Comparison of ENCODE assay signal across 8 cellular contexts in the genomic region with DNA sequence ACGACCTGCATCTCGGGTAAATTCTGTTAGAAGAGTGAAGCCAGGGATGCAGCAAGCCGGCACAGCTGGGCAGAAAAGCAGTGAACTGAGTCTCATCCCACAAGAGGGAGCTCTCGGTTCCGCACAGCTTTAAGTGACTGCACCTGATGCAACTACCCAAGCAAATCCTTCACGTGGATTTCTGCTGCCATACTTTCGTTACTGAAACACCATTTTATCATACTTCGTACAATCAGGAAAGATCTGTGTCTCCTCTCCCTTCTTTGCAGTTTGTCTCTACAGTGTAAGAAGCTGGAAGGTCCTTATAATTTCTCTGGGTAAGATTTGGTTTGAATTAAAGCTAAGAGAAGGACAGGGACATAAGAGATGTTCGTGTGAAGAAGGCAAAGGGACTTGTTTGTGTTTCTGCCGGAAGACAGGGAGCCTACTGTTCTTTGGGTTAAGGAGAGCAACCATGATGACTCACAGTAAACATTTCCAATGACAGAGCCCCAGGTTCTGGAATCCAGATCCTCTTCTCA.
DNase-seq lines count a peak whose midpoint lies in the region; ATAC-seq and TF ChIP-seq lines count a peak whose summit lies in the region.

No MANE protein-coding gene starts in this region.

- no peak overlapping the region for H2AK5ac ChIP-seq in H9 (ENCODE audit: insufficient read length, low read length)

- CTCF ChIA-PET in activated CD4-positive, alpha-beta memory T cell treated with anti-CD3 and anti-CD28 coated beads for 36 hours (lab: Charles Lee), result interaction anchor here (1.0 to 2.5 kb wide), 4 partner anchors 11 to 558 kb away, joined by 3 to 16 read pairs (median 3); no protein-coding TSS in a partner anchor
- CTCF ChIA-PET in activated CD4-positive, alpha-beta memory T cell treated with anti-CD3 and anti-CD28 coated beads, Interleukin-2, amount 10 ng/mL, durations not matched to agents 7 days and 5 days (lab: Charles Lee), result no interaction called here

- TF ChIP-seq POLR2A in prostate gland (IDR thresholded peaks at IDR 0.05), result no peak

- no peaks in the 10 kb centered on the region for H3K36me3 Mint-ChIP-seq in activated CD4-positive, alpha-beta memory T cell treated with anti-CD3 and anti-CD28 coated beads for 36 hours
- H3K36me3 Mint-ChIP-seq in activated CD4-positive, alpha-beta memory T cell treated with anti-CD3 and anti-CD28 coated beads, Interleukin-2, amount 10 ng/mL, durations not matched to agents 7 days and 5 days (ENCODE audit: low read depth), result no peaks in the 10 kb centered on the region
- H3K36me3 Mint-ChIP-seq in H9 (ENCODE audit: insufficient read depth in 1 of 3, low read depth in 3 of 3), result no peaks in the 10 kb centered on the region

- POLR2A ChIA-PET in activated CD4-positive, alpha-beta memory T cell treated with anti-CD3 and anti-CD28 coated beads for 36 hours (lab: Charles Lee), result no interaction called here
- POLR2A ChIA-PET in activated CD4-positive, alpha-beta memory T cell treated with anti-CD3 and anti-CD28 coated beads, Interleukin-2, amount 10 ng/mL, durations not matched to agents 7 days and 5 days (lab: Charles Lee), result no interaction called here

- H3K36me3 ChIP-seq in OCI-LY3 (replicated peaks; ENCODE audit: low read depth, low read length) (no peaks in the 10 kb centered on the region), prostate gland (no peaks in the 10 kb centered on the region)

- H4K20me1 ChIP-seq in H9 (ENCODE audit: control insufficient read depth, insufficient read depth, insufficient read length) (no peaks in the 10 kb centered on the region), OCI-LY3 (ENCODE audit: insufficient read depth, low read length) (no peaks in the 10 kb centered on the region)

- no peak overlapping the region for H2BK12ac ChIP-seq in H9 (ENCODE audit: insufficient read length, low read depth, low read length)

- TF ChIP-seq CTCF in H9 (conservative IDR thresholded peaks at IDR 0.05) (peak; percentile 80), OCI-LY3 (IDR thresholded peaks at IDR 0.05; ENCODE audit: low read depth, low read length) (peak; percentile 52), fibroblast of the aortic adventitia (IDR thresholded peaks at IDR 0.05; ENCODE audit: insufficient read depth, low read length) (peak; percentile 51), prostate gland (IDR thresholded peaks at IDR 0.05) (peak in 3 of 4 experiments; percentile 15 to 45 (median 38))

- no peaks in the 10 kb centered on the region for H3K27me3 ChIP-seq in H9 (ENCODE audit: insufficient read depth, low read length)
- H3K27me3 ChIP-seq in OCI-LY3 (ENCODE audit: low read depth, low read length), result no peaks in the 10 kb centered on the region
- H3K27me3 ChIP-seq in prostate gland (replicated peaks; ENCODE audit: insufficient read depth), result no peaks in the 10 kb centered on the region

- H3K4me1 ChIP-seq in H9 (ENCODE audit: insufficient read depth, low read length) (no peaks in the 10 kb centered on the region), OCI-LY3 (ENCODE audit: low read length) (no peaks in the 10 kb centered on the region), prostate gland (replicated peaks) (no peaks in the 10 kb centered on the region)

- H4K5ac ChIP-seq in H9 (ENCODE audit: insufficient read length, low read depth, low read length), result no peak overlapping the region

- H4K91ac ChIP-seq in H9 (ENCODE audit: insufficient read length, low read depth, low read length), result no peak overlapping the region

- H3K27ac ChIP-seq in H9 (ENCODE audit: insufficient read length, low read depth, low read length) (no peak overlapping the region), OCI-LY3 (ENCODE audit: low read length) (no peak overlapping the region), prostate gland (no peak overlapping the region)

- H3K27me3 Mint-ChIP-seq in activated CD4-positive, alpha-beta memory T cell treated with anti-CD3 and anti-CD28 coated beads for 36 hours, result peaks cover 8% of the 10 kb centered on the region
- no peaks in the 10 kb centered on the region for H3K27me3 Mint-ChIP-seq in activated CD4-positive, alpha-beta memory T cell treated with anti-CD3 and anti-CD28 coated beads, Interleukin-2, amount 10 ng/mL, durations not matched to agents 7 days and 5 days
- peaks cover 13% of the 10 kb centered on the region for H3K27me3 Mint-ChIP-seq in H9 (ENCODE audit: low read depth)

- no peak overlapping the region for H3K23ac ChIP-seq in H9 (ENCODE audit: insufficient read length, low read depth, low read length)

- peak; percentile 21 for DNase-seq in activated CD4-positive, alpha-beta memory T cell treated with anti-CD3 and anti-CD28 coated beads for 36 hours
- DNase-seq in activated CD4-positive, alpha-beta memory T cell treated with anti-CD3 and anti-CD28 coated beads, Interleukin-2, amount 10 ng/mL, durations not matched to agents 7 days and 5 days, result no peak
- peak; percentile 84 for DNase-seq in H9
- DNase-seq in fibroblast of the aortic adventitia (ENCODE audit: low read depth), result peak; percentile 49
- DNase-seq in prostate gland (ENCODE audit: low spot score), result peak; percentile 10
- no peak for DNase-seq in GDM1 (lab: John Stamatoyannopoulos, UW)

- no peak overlapping the region for H3K4me2 ChIP-seq in H9 (ENCODE audit: insufficient read depth, insufficient read length, low read length)
- peak overlapping the region; percentile 54 for H3K4me2 ChIP-seq in OCI-LY3 (ENCODE audit: low read length)

- no peaks in the 10 kb centered on the region for H3K79me1 ChIP-seq in H9 (ENCODE audit: insufficient read depth, low read depth, low read length, poor library complexity, severe bottlenecking)

- no peak overlapping the region for H2BK5ac ChIP-seq in H9 (ENCODE audit: insufficient read length, low read length)

- no CpG with 5 or more reads among the region's 10 CpGs for WGBS in H9 (ENCODE audit: extremely low coverage, insufficient read length, low lambda C conversion rate)
- WGBS in prostate gland, result 25% methylated on average over 10 of the region's 10 CpGs

- no peak overlapping the region for H2BK15ac ChIP-seq in H9 (ENCODE audit: low read depth, low read length)

- H3K9me3 Mint-ChIP-seq in activated CD4-positive, alpha-beta memory T cell treated with anti-CD3 and anti-CD28 coated beads for 36 hours, result no peaks in the 10 kb centered on the region
- no peaks in the 10 kb centered on the region for H3K9me3 Mint-ChIP-seq in activated CD4-positive, alpha-beta memory T cell treated with anti-CD3 and anti-CD28 coated beads, Interleukin-2, amount 10 ng/mL, durations not matched to agents 7 days and 5 days
- no peaks in the 10 kb centered on the region for H3K9me3 Mint-ChIP-seq in H9

- H3K23me2 ChIP-seq in H9 (ENCODE audit: insufficient read length, low read depth, low read length, poor library complexity, severe bottlenecking), result no peaks in the 10 kb centered on the region

- no peak overlapping the region for H2AFZ ChIP-seq in H9 (ENCODE audit: low read length)
- H2AFZ ChIP-seq in OCI-LY3 (ENCODE audit: low read depth, low read length), result no peak overlapping the region

- intact Hi-C loops in activated CD4-positive, alpha-beta memory T cell treated with anti-CD3 and anti-CD28 coated beads for 36 hours (cut with micrococcal nuclease), result no loop called here
- intact Hi-C loops in prostate gland (cut with DNase I), result loop anchor here (2.0 kb wide), 1 partner anchor 382 kb away; no protein-coding TSS in a partner anchor

- H2BK20ac ChIP-seq in H9 (ENCODE audit: low read depth, low read length, poor library complexity, severe bottlenecking), result no peak overlapping the region

- H3K4me3 Mint-ChIP-seq in activated CD4-positive, alpha-beta memory T cell treated with anti-CD3 and anti-CD28 coated beads for 36 hours, result no peak overlapping the region
- no peak overlapping the region for H3K4me3 Mint-ChIP-seq in activated CD4-positive, alpha-beta memory T cell treated with anti-CD3 and anti-CD28 coated beads, Interleukin-2, amount 10 ng/mL, durations not matched to agents 7 days and 5 days
- H3K4me3 Mint-ChIP-seq in H9, result no peak overlapping the region

- no peak overlapping the region for H3K27ac Mint-ChIP-seq in activated CD4-positive, alpha-beta memory T cell treated with anti-CD3 and anti-CD28 coated beads for 36 hours
- no peak overlapping the region for H3K27ac Mint-ChIP-seq in activated CD4-positive, alpha-beta memory T cell treated with anti-CD3 and anti-CD28 coated beads, Interleukin-2, amount 10 ng/mL, durations not matched to agents 7 days and 5 days
- H3K27ac Mint-ChIP-seq in H9, result no peak overlapping the region

- H3K56ac ChIP-seq in H9 (ENCODE audit: insufficient read length, low read depth, low read length), result no peak overlapping the region

- no peak for ATAC-seq in GM19455 (IDR thresholded peaks at IDR 0.05; ENCODE audit: unreplicated experiment)

- no peak overlapping the region for H3K18ac ChIP-seq in H9 (ENCODE audit: insufficient read length, low read depth, low read length)

- no peak overlapping the region for H3K9ac ChIP-seq in H9 (ENCODE audit: extremely low read depth, insufficient read length, low read length)
- no peak overlapping the region for H3K9ac ChIP-seq in OCI-LY3 (ENCODE audit: low read length)

- H3K9me3 ChIP-seq in H9 (ENCODE audit: control insufficient read depth, low read depth, low read length) (no peaks in the 10 kb centered on the region), OCI-LY3 (ENCODE audit: insufficient read depth, low read length) (no peaks in the 10 kb centered on the region), prostate gland (no peaks in the 10 kb centered on the region)

- H4K8ac ChIP-seq in H9 (replicated peaks; ENCODE audit: insufficient read length, low read depth, low read length), result no peak overlapping the region

- no peak overlapping the region for H3K14ac ChIP-seq in H9 (ENCODE audit: insufficient read depth, low read length)

- no peak overlapping the region for H3T11ph ChIP-seq in H9 (ENCODE audit: low read length)

- H3K79me2 ChIP-seq in H9 (ENCODE audit: insufficient read depth, low read length) (no peaks in the 10 kb centered on the region), OCI-LY3 (ENCODE audit: low read length) (no peaks in the 10 kb centered on the region)

- no peaks in the 10 kb centered on the region for H3K4me1 Mint-ChIP-seq in activated CD4-positive, alpha-beta memory T cell treated with anti-CD3 and anti-CD28 coated beads for 36 hours (ENCODE audit: low read depth)
- no peaks in the 10 kb centered on the region for H3K4me1 Mint-ChIP-seq in activated CD4-positive, alpha-beta memory T cell treated with anti-CD3 and anti-CD28 coated beads, Interleukin-2, amount 10 ng/mL, durations not matched to agents 7 days and 5 days
- peaks cover 3 to 12% of the 10 kb centered on the region in 2 experiments for H3K4me1 Mint-ChIP-seq in H9

- H2BK120ac ChIP-seq in H9 (ENCODE audit: low read depth, low read length, poor library complexity, severe bottlenecking), result no peak overlapping the region

- no peak overlapping the region; the same call in 1 of the 2 replicates for H3K4me3 ChIP-seq in OCI-LY3 (ENCODE audit: low read length)
- H3K4me3 ChIP-seq in fibroblast of the aortic adventitia (ENCODE audit: low read depth, low read length), result no peak overlapping the region
- H3K4me3 ChIP-seq in prostate gland, result no peak overlapping the region

- H3K4ac ChIP-seq in H9 (ENCODE audit: low read depth, low read length), result no peak overlapping the region

Comparison
In these comparisons a context has a peak if more than half of its experiments do, and no peak if none do; other contexts are left out.
1. DNase-seq: peak in activated CD4-positive, alpha-beta memory T cell treated with anti-CD3 and anti-CD28 coated beads for 36 hours (single experiment), H9 (single experiment), fibroblast of the aortic adventitia (single experiment) and prostate gland (single experiment); none in activated CD4-positive, alpha-beta memory T cell treated with anti-CD3 and anti-CD28 coated beads, Interleukin-2, amount 10 ng/mL, durations not matched to agents 7 days and 5 days (single experiment) and GDM1 (single experiment).
2. Peak in every context shown above with its lines, with median percentiles within 50 percentile points of each other: CTCF ChIP-seq.